In genomic region chrX:13254076-13254785, GRCh38 we compare ENCODE assay signal across 8 cellular contexts.
DNase-seq lines count a peak whose midpoint lies in the region; ATAC-seq, FAIRE-seq and TF ChIP-seq lines count a peak whose summit lies in the region.

No MANE protein-coding gene starts in this region.

- H3K36me3 Mint-ChIP-seq in stimulated activated memory B cell treated with anti-CD40 and anti-IgM and Interleukin-4, amounts not matched to agents 10 μg/mL and 1 μg/mL and 100 μg/mL, for 72 hours, result peaks cover 7% of the 10 kb centered on the region

- no peaks in the 10 kb centered on the region for H3K79me2 ChIP-seq in K562 (ENCODE audit: control insufficient read depth, insufficient read depth, low read length)

- in situ Hi-C loops in K562 (cut with MboI), result no loop called here

- peaks cover 6% of the 10 kb centered on the region for H3K9me3 Mint-ChIP-seq in stimulated activated memory B cell treated with anti-CD40 and anti-IgM and Interleukin-4, amounts not matched to agents 10 μg/mL and 1 μg/mL and 100 μg/mL, for 72 hours

- DNase-seq in GM10248 (ENCODE audit: extremely low spot score) (peak; percentile 14), LHCN-M2 (ENCODE audit: low read depth) (peak; percentile 65), K562 (ENCODE audit: extremely low read depth in 1 of 4, low spot score in 3 of 4) (peak; percentile 56 to 83 (median 73)), retina (no peak), stomach (no peak)
- no peak for DNase-seq in effector CD4-positive, alpha-beta T cell

- H3K4me3 Mint-ChIP-seq in stimulated activated memory B cell treated with anti-CD40 and anti-IgM and Interleukin-4, amounts not matched to agents 10 μg/mL and 1 μg/mL and 100 μg/mL, for 72 hours, result no peak overlapping the region

- H3K9me3 ChIP-seq in K562 (replicated peaks; ENCODE audit: control insufficient read depth, insufficient read depth, low read depth, low read length) (peaks cover 8% of the 10 kb centered on the region), stomach (no peaks in the 10 kb centered on the region)

- peak; percentile 95 for FAIRE-seq in K562 (lab: Jason Lieb, UNC)

- H3K36me3 ChIP-seq in K562 (ENCODE audit: control insufficient read depth, insufficient read depth, low read length), result no peaks in the 10 kb centered on the region; the same call in 2 of the 3 replicates
- no peaks in the 10 kb centered on the region for H3K36me3 ChIP-seq in stomach

- peak; percentile 56 for ATAC-seq in GM21390 (IDR thresholded peaks at IDR 0.05; ENCODE audit: unreplicated experiment)
- peak; percentile 99 for ATAC-seq in K562
- peak; percentile 66 for ATAC-seq in stimulated activated memory B cell treated with anti-CD40 and anti-IgM and Interleukin-4, amounts not matched to agents 10 μg/mL and 1 μg/mL and 100 μg/mL, for 72 hours

- WGBS in K562 (ENCODE audit: insufficient coverage, low coverage, missing lambda C conversion rate), result 8% methylated on average over 5 of the region's 5 CpGs
- WGBS in stomach, 5 donors, result 53 to 63% (median 54%) methylated on average over 5 of the region's 5 CpGs

- H3K4me1 Mint-ChIP-seq in stimulated activated memory B cell treated with anti-CD40 and anti-IgM and Interleukin-4, amounts not matched to agents 10 μg/mL and 1 μg/mL and 100 μg/mL, for 72 hours, result peaks cover 53% of the 10 kb centered on the region

- peak overlapping the region in 1 of 2 experiments; percentile 57; a peak in 2 of 4 replicates for H3K9ac ChIP-seq in K562 (ENCODE audit: insufficient read depth in 1 of 2, low read depth in 2 of 2, low read length in 2 of 2)

- H3K4me3 ChIP-seq in K562, result no peak overlapping the region
- no peak overlapping the region for H3K4me3 ChIP-seq in stomach

- peak; percentile 46; the same call in 1 of the 2 replicates for TF ChIP-seq EP300 in K562 (IDR thresholded peaks at IDR 0.05; ENCODE audit: low read length)
- TF ChIP-seq EP300 in stomach (IDR thresholded peaks at IDR 0.05), result no peak

- H2AFZ ChIP-seq in K562 (ENCODE audit: low read depth, low read length), result peak overlapping the region; percentile 90

- peak overlapping the region; percentile 73 for H3K27ac ChIP-seq in K562 (ENCODE audit: extremely low read depth, low read depth, low read length)
- no peak overlapping the region for H3K27ac ChIP-seq in stomach

- H3K9me1 ChIP-seq in K562 (ENCODE audit: control insufficient read depth, insufficient read depth, low read length), result no peaks in the 10 kb centered on the region

- peak overlapping the region; percentile 43 for H3K4me2 ChIP-seq in K562 (ENCODE audit: insufficient read depth, low read length)

- BruUV-seq in K562 (replicated peaks; lab: Mats Ljungman, UMichigan), result no TSS peak

- H3K4me1 ChIP-seq in K562 (replicated peaks in 1 of 2; ENCODE audit: control insufficient read depth in 2 of 2, insufficient read depth in 2 of 2, low read length in 2 of 2) (peaks cover 0 to 24% of the 10 kb centered on the region in 2 experiments; a peak in 3 of 5 replicates), stomach (no peaks in the 10 kb centered on the region)

- POLR2A ChIA-PET in GM10248 (lab: Yijun Ruan, JAX) (interaction anchor here (0.5 kb wide), 1 partner anchor 47 kb away, joined by 3 read pairs; no protein-coding TSS in a partner anchor), K562 (lab: Yijun Ruan, JAX) (interaction anchor here (0.8 to 2.4 kb wide), 6 partner anchors 9 to 308 kb away, joined by 3 to 8 read pairs (median 4); no protein-coding TSS in a partner anchor)

- H3K27me3 ChIP-seq in K562 (ENCODE audit: control insufficient read depth in 2 of 2, insufficient read depth in 2 of 2, low read length in 2 of 2), result no peaks in the 10 kb centered on the region
- H3K27me3 ChIP-seq in stomach, result no peaks in the 10 kb centered on the region

- CTCF ChIA-PET in GM10248 (lab: Yijun Ruan, JAX) (interaction anchor here (0.8 to 3.5 kb wide), 11 partner anchors 10 to 307 kb away, joined by 3 to 12 read pairs (median 3); no protein-coding TSS in a partner anchor), K562 (lab: Yijun Ruan, JAX; ENCODE audit: low intra/inter-chr PET ratio) (no interaction called here)

- peak overlapping the region; percentile 86 for H3K27ac Mint-ChIP-seq in stimulated activated memory B cell treated with anti-CD40 and anti-IgM and Interleukin-4, amounts not matched to agents 10 μg/mL and 1 μg/mL and 100 μg/mL, for 72 hours

- TF ChIP-seq CTCF in GM10248 (IDR thresholded peaks at IDR 0.05; ENCODE audit: control extremely low read depth, extremely low read depth, low read depth, missing control alignments), result peak; percentile 28
- TF ChIP-seq CTCF in K562 (IDR thresholded peaks at IDR 0.05 in 2 of 3, conservative IDR thresholded peaks at IDR 0.05 in 1 of 3; ENCODE audit: insufficient read depth in 2 of 3, low read depth in 1 of 3, low read length in 3 of 3), result peak in 2 of 3 experiments; percentile 34 to 39; a peak in 3 of 6 replicates
- no peak for TF ChIP-seq CTCF in stomach (IDR thresholded peaks at IDR 0.05)

- intact Hi-C loops in K562 (cut with micrococcal nuclease) (no loop called here), stomach (cut with DNase I; ENCODE audit: low total_unique reads) (no loop called here)

- no peaks in the 10 kb centered on the region for H3K27me3 Mint-ChIP-seq in stimulated activated memory B cell treated with anti-CD40 and anti-IgM and Interleukin-4, amounts not matched to agents 10 μg/mL and 1 μg/mL and 100 μg/mL, for 72 hours

- no peak for TF ChIP-seq POLR2A in K562 (conservative IDR thresholded peaks at IDR 0.05)
- TF ChIP-seq POLR2A in stomach (IDR thresholded peaks at IDR 0.05), result no peak

- TF ChIP-seq RAD21 in K562 (CRISPR knock-in tag; conservative IDR thresholded peaks at IDR 0.05 in 1 of 2, IDR thresholded peaks at IDR 0.05 in 1 of 2), result peak; percentile 56 to 68

- H4K20me1 ChIP-seq in K562 (replicated peaks; ENCODE audit: control insufficient read depth, insufficient read depth, low read length), result no peaks in the 10 kb centered on the region

TF ChIP-seq in K562, 482 proteins besides CTCF, POLR2A, EP300 and RAD21 (continues in another document):
- TF ChIP-seq MYC (IDR thresholded peaks at IDR 0.05; ENCODE audit: low read depth, low read length), result 0 out of 2 replicates have a peak, but pooled peaks have one; percentile 28
- no peak for TF ChIP-seq MYC (CRISPR knock-in tag; IDR thresholded peaks at IDR 0.05; ENCODE audit: borderline replicate concordance, low read depth)
- TF ChIP-seq FOSL1 (tag; conservative IDR thresholded peaks at IDR 0.05), result peak; percentile 77
- TF ChIP-seq USF1 (CRISPR knock-in tag; IDR thresholded peaks at IDR 0.05), result no peak
- TF ChIP-seq CXXC5 (CRISPR knock-in tag; IDR thresholded peaks at IDR 0.05), result peak; percentile 50
- peak; percentile 93 for TF ChIP-seq MAFF (IDR thresholded peaks at IDR 0.05; ENCODE audit: low read length)
- TF ChIP-seq ZNF316 (IDR thresholded peaks at IDR 0.05), result peak; percentile 83
- TF ChIP-seq CTCFL (IDR thresholded peaks at IDR 0.05; ENCODE audit: borderline replicate concordance, insufficient read depth, low read depth, low read length, poor library complexity, severe bottlenecking), result peak; percentile 35
- TF ChIP-seq CEBPG (CRISPR knock-in tag; IDR thresholded peaks at IDR 0.05), result peak; percentile 49; the same call in 1 of the 2 replicates
- TF ChIP-seq CEBPG (tag; conservative IDR thresholded peaks at IDR 0.05 in 1 of 2, IDR thresholded peaks at IDR 0.05 in 1 of 2), result peak; percentile 40 to 71; a peak in 3 of 4 replicates
- 0 out of 2 replicates have a peak, but pooled peaks have one; percentile 18 for TF ChIP-seq DEAF1 (CRISPR knock-in tag; IDR thresholded peaks at IDR 0.05)
- peak in 1 of 3 experiments; percentile 22 for TF ChIP-seq YY1 (IDR thresholded peaks at IDR 0.05; ENCODE audit: borderline replicate concordance in 1 of 3, control insufficient read depth in 1 of 3, extremely low read depth in 1 of 3, insufficient read depth in 3 of 3, insufficient read length in 1 of 3, insufficient replicate concordance in 2 of 3, low read depth in 1 of 3, low read length in 2 of 3)
- TF ChIP-seq TBL1XR1 (IDR thresholded peaks at IDR 0.05; ENCODE audit: low read length in 2 of 2), result no peak

Comparison
In these comparisons a context has a peak if more than half of its experiments do, and no peak if none do; other contexts are left out.
1. DNase-seq: peak in GM10248 (single experiment), LHCN-M2 (single experiment) and K562 (4 of 4); none in retina (single experiment), effector CD4-positive, alpha-beta T cell (single experiment) and stomach (single experiment).
2. CTCF ChIP-seq: peak in GM10248 (single experiment) and K562 (2 of 3); none in stomach (0 of 7).
3. Peak in every context shown above with its lines, with median percentiles within 50 percentile points of each other: ATAC-seq.